Comparison of ENCODE assay signal across 1 cellular context in the genomic region with DNA sequence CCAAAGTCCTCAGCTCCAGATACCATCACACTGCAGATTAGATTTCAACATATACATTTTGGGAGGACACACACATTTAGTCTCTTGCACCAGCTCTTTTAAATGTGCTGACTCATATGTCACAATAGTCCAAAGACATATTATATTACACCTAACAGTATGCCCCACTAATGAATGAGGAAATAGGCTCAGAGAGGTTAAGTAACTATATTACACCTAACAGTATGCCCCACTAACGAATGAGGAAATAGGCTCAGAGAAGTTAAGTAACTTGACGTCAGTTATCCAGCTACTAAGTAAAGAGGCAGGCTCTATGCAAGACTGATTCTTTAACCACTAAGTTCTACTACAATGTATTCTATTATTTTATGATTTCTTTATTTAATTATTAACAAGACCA.
A peak's percentile ranks its signal among the peaks of the same experiment; 100 is the strongest.
TF ChIP-seq lines count a peak whose summit lies in the region.

No MANE protein-coding gene starts in this region.

TF ChIP-seq in IMR-90, 13 proteins besides CTCF, POLR2A, EP300 and RAD21:
- no peak for TF ChIP-seq MAZ (IDR thresholded peaks at IDR 0.05; ENCODE audit: borderline replicate concordance, low read depth, low read length)
- TF ChIP-seq MAFK (IDR thresholded peaks at IDR 0.05; ENCODE audit: low read depth, low read length): peak; percentile 43; the same call in 1 of the 2 replicates
- 0 out of 2 replicates have a peak, but pooled peaks have one; percentile 8 for TF ChIP-seq CEBPB (IDR thresholded peaks at IDR 0.05; ENCODE audit: low read depth, low read length)
- TF ChIP-seq NFE2L2 (IDR thresholded peaks at IDR 0.05; ENCODE audit: low read depth, low read length): peak; percentile 40; the same call in 1 of the 2 replicates
- TF ChIP-seq FOS (IDR thresholded peaks at IDR 0.05; ENCODE audit: low read depth, low read length): no peak
- TF ChIP-seq RCOR1 (IDR thresholded peaks at IDR 0.05; ENCODE audit: insufficient replicate concordance, low read length): no peak
